Comparison of ENCODE assay signal across 20 cellular contexts in genomic region chr15:23081271-23081670, GRCh38. TPM values are rescaled to one million over a fixed set of nuclear protein-coding genes. Genes with fewer than 3 reads are reported as not detected.
"Had no signal": no experiment of that assay in that cellular context is flagged by ENCODE, and none has a peak within 500 bp of the region (broad histone marks: within the 10 kb centered on the region; RNA-seq: fewer than 3 reads in every experiment).

No MANE protein-coding gene starts in this region.

- H3K9me3 ChIP-seq: psoas muscle, right lobe of liver, suprapubic skin had no signal

- H3K27me3 Mint-ChIP-seq: activated B cell treated with CpG ODN at 0.5 μM for 24 hours; activated naive CD8-positive, alpha-beta T cell treated with anti-CD3 and anti-CD28 coated beads, Interleukin-2, amount 50 U/mL, for 24 hours; activated T-helper 17 cell treated with anti-CD3 and anti-CD28 coated beads, Interleukin-2, amount 50 U/mL, for 72 hours; type B pancreatic cell had no signal

- H3K9me3 Mint-ChIP-seq: activated B cell treated with CpG ODN at 0.5 μM for 24 hours; activated naive CD4-positive, alpha-beta T cell treated with anti-CD3 and anti-CD28 coated beads for 36 hours; activated naive CD8-positive, alpha-beta T cell treated with anti-CD3 and anti-CD28 coated beads, Interleukin-2, amount 50 U/mL, for 24 hours; activated T-helper 17 cell treated with anti-CD3 and anti-CD28 coated beads, Interleukin-2, amount 50 U/mL, for 72 hours; type B pancreatic cell had no signal

- H3K4me3 ChIP-seq: psoas muscle, right lobe of liver, smooth muscle cell, suprapubic skin had no signal

- H3K36me3 Mint-ChIP-seq: type B pancreatic cell had no signal

- H3K4me3 Mint-ChIP-seq: activated B cell treated with CpG ODN at 0.5 μM for 24 hours; activated naive CD4-positive, alpha-beta T cell treated with anti-CD3 and anti-CD28 coated beads for 36 hours; activated naive CD8-positive, alpha-beta T cell treated with anti-CD3 and anti-CD28 coated beads, Interleukin-2, amount 50 U/mL, for 24 hours; activated T-helper 17 cell treated with anti-CD3 and anti-CD28 coated beads, Interleukin-2, amount 50 U/mL, for 72 hours; nephron progenitor cell; type B pancreatic cell had no signal

- H3K4me1 Mint-ChIP-seq: activated B cell treated with CpG ODN at 0.5 μM for 24 hours; activated naive CD8-positive, alpha-beta T cell treated with anti-CD3 and anti-CD28 coated beads, Interleukin-2, amount 50 U/mL, for 24 hours; activated T-helper 17 cell treated with anti-CD3 and anti-CD28 coated beads, Interleukin-2, amount 50 U/mL, for 72 hours had no signal

- H3K27ac ChIP-seq: foreskin keratinocyte, psoas muscle, right lobe of liver, suprapubic skin had no signal

- H3K27me3 ChIP-seq: foreskin keratinocyte, right lobe of liver, suprapubic skin had no signal

- H3K36me3 ChIP-seq: right lobe of liver, suprapubic skin had no signal

- H3K4me1 ChIP-seq: foreskin keratinocyte, psoas muscle, right lobe of liver, suprapubic skin had no signal

- DNase-seq: activated B cell treated with CpG ODN at 0.5 μM for 24 hours; activated naive CD8-positive, alpha-beta T cell treated with anti-CD3 and anti-CD28 coated beads, Interleukin-2, amount 50 U/mL, for 24 hours; aorta; cortex of kidney; effector CD4-positive, alpha-beta T cell; foreskin keratinocyte; nephron progenitor cell; psoas muscle; right lobe of liver; stimulated activated CD4-positive, alpha-beta T cell treated with anti-CD3 and anti-CD28 coated beads, Interleukin-4, amount 100 ng/mL, for 4 hours; stimulated activated CD8-positive, alpha-beta memory T cell treated with anti-CD3 and anti-CD28 coated beads, Interleukin-4, amount 100 ng/mL, for 48 hours; stimulated activated naive CD8-positive, alpha-beta T cell treated with anti-CD3 and anti-CD28 coated beads, Interleukin-15, Interleukin-2, amounts not matched to agents 100 U/mL and 50 U/mL, for 24 hours had no signal

- H3K27ac Mint-ChIP-seq: activated B cell treated with CpG ODN at 0.5 μM for 24 hours; activated naive CD4-positive, alpha-beta T cell treated with anti-CD3 and anti-CD28 coated beads for 36 hours; activated naive CD8-positive, alpha-beta T cell treated with anti-CD3 and anti-CD28 coated beads, Interleukin-2, amount 50 U/mL, for 24 hours; activated T-helper 17 cell treated with anti-CD3 and anti-CD28 coated beads, Interleukin-2, amount 50 U/mL, for 72 hours; nephron progenitor cell; type B pancreatic cell had no signal

RNA-seq across cellular contexts. Expression of gene GOLGA6L1, which starts 55.4 kb away (rescaled TPM):
- total RNA-seq: activated B cell treated with CpG ODN at 0.5 μM for 24 hours; activated naive CD4-positive, alpha-beta T cell treated with anti-CD3 and anti-CD28 coated beads for 36 hours; activated T-helper 17 cell treated with anti-CD3 and anti-CD28 coated beads, Interleukin-2, amount 50 U/mL, for 72 hours; aorta; endothelial cell of umbilical vein; foreskin keratinocyte; lower leg skin; omental fat pad; psoas muscle; right lobe of liver; smooth muscle cell; suprapubic skin had no signal
- polyA plus RNA-seq: aorta, endothelial cell of umbilical vein, foreskin keratinocyte, psoas muscle, smooth muscle cell had no signal
